ENCODE assay signal across 18 cellular contexts in the genomic region with DNA sequence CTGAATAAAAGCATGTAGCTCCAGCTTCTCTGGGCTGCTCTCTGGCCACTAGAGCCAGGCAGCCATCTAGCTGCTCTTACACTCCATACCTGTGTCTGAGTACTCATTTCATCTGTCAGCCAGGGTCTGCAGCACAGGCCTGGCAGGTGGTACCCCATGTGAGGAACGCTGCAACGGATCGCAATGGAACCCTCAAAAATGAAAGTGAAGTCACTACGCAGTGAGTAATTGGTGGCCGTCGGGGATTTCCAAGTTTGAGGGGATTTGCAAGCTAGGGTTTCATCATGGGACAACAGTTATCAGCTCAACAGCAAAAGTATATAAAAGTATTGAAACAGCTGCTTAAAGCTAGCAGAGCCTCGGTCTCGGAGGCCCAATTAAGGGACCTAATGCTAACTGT.
DNase-seq lines count a peak whose midpoint lies in the region; ATAC-seq and TF ChIP-seq lines count a peak whose summit lies in the region.
"Had no signal": no experiment of that assay in that cellular context is flagged by ENCODE, and none has a peak within 500 bp of the region (broad histone marks: within the 10 kb centered on the region; RNA-seq: fewer than 3 reads in every experiment).

No MANE protein-coding gene starts in this region.

- H3K9ac ChIP-seq in SK-N-SH: no peak overlapping the region
- H3K9ac ChIP-seq in KMS-11: peak overlapping the region; percentile 53

- ATAC-seq in SK-N-SH treated with all-trans-retinoic acid at 6 μM for 48 hours (no peak), HG03095 (IDR thresholded peaks at IDR 0.05; ENCODE audit: unreplicated experiment) (no peak)
- ATAC-seq: A549, HCT116 had no signal

- H2AFZ ChIP-seq in SK-N-SH (ENCODE audit: low read depth) (no peak overlapping the region), KMS-11 (ENCODE audit: low read depth) (peak overlapping the region; percentile 80), PC-9 (0 out of 2 replicates have a peak overlapping the region, but pooled peaks have one; percentile 53)

- intact Hi-C loops in PC-9 (cut with micrococcal nuclease; ENCODE audit: unreplicated experiment) (no loop called here), esophagus muscularis mucosa (cut with DNase I) (no loop called here), esophagus squamous epithelium (cut with DNase I) (no loop called here)

- H3K4me3 ChIP-seq in SK-N-SH (ENCODE audit: low read depth in 2 of 2, low read length in 1 of 2): no peak overlapping the region; a peak in 1 of 4 replicates
- no peak overlapping the region for H3K4me3 ChIP-seq in KMS-11 (IDR thresholded peaks at IDR 0.05; ENCODE audit: insufficient read depth, low read depth, low read length)
- peak overlapping the region; percentile 23; the same call in 1 of the 2 replicates for H3K4me3 ChIP-seq in PC-9
- H3K4me3 ChIP-seq in esophagus muscularis mucosa: no peak overlapping the region
- no peak overlapping the region for H3K4me3 ChIP-seq in esophagus squamous epithelium
- H3K4me3 ChIP-seq: A549 had no signal

- H3K27me3 ChIP-seq in SK-N-SH (ENCODE audit: insufficient read depth) (no peaks in the 10 kb centered on the region), KMS-11 (ENCODE audit: insufficient read depth, low read depth) (no peaks in the 10 kb centered on the region), PC-9 (ENCODE audit: insufficient read depth, low read depth) (peaks cover 9% of the 10 kb centered on the region), esophagus muscularis mucosa (no peaks in the 10 kb centered on the region), esophagus squamous epithelium (no peaks in the 10 kb centered on the region)

- H3K4me2 ChIP-seq in SK-N-SH (peak overlapping the region; percentile 24; the same call in 1 of the 2 replicates), KMS-11 (peak overlapping the region; percentile 68), PC-9 (peak overlapping the region; percentile 63)
- H3K4me2 ChIP-seq: A549 had no signal

- TF ChIP-seq EP300 in SK-N-SH (IDR thresholded peaks at IDR 0.05; ENCODE audit: borderline replicate concordance in 1 of 2, low read depth in 1 of 2, low read length in 1 of 2): no peak
- no peak for TF ChIP-seq EP300 in esophagus muscularis mucosa (IDR thresholded peaks at IDR 0.05)

- H3K27ac ChIP-seq in SK-N-SH (ENCODE audit: low read depth in 2 of 2, low read length in 1 of 2): no peak overlapping the region
- peak overlapping the region; percentile 87 for H3K27ac ChIP-seq in KMS-11
- no peak overlapping the region for H3K27ac ChIP-seq in PC-9
- no peak overlapping the region for H3K27ac ChIP-seq in esophagus muscularis mucosa (replicated peaks in 1 of 4)
- H3K27ac ChIP-seq in esophagus squamous epithelium: no peak overlapping the region
- no peak overlapping the region for H3K27ac ChIP-seq in caudate nucleus (ENCODE audit: low read depth, low read length)
- H3K27ac ChIP-seq: 22Rv1, A549, C4-2B had no signal

- H4K20me1 ChIP-seq in SK-N-SH (ENCODE audit: insufficient read depth) (no peaks in the 10 kb centered on the region), KMS-11 (ENCODE audit: insufficient read depth) (no peaks in the 10 kb centered on the region), PC-9 (ENCODE audit: insufficient read depth) (no peaks in the 10 kb centered on the region)

- H3K4me1 ChIP-seq in SK-N-SH (ENCODE audit: control insufficient read depth in 1 of 2, insufficient read depth in 2 of 2, low read depth in 1 of 2, low read length in 1 of 2) (no peaks in the 10 kb centered on the region), KMS-11 (ENCODE audit: low read depth, poor library complexity, severe bottlenecking) (peaks cover 18% of the 10 kb centered on the region), PC-9 (replicated peaks; ENCODE audit: insufficient read depth) (no peaks in the 10 kb centered on the region), esophagus muscularis mucosa (no peaks in the 10 kb centered on the region), esophagus squamous epithelium (no peaks in the 10 kb centered on the region)
- H3K4me1 ChIP-seq: A549 had no signal

- POLR2A ChIA-PET in SK-N-SH (lab: Yijun Ruan, JAX): no interaction called here
- POLR2A ChIA-PET in PC-9 (lab: Charles Lee; ENCODE audit: unreplicated experiment): no interaction called here

- H3K9me2 ChIP-seq in SK-N-SH (no peaks in the 10 kb centered on the region), PC-9 (ENCODE audit: insufficient read depth) (no peaks in the 10 kb centered on the region)

- CTCF ChIA-PET in SK-N-SH (lab: Yijun Ruan, JAX): interaction anchor here (0.8 to 0.9 kb wide), 2 partner anchors 51 to 52 kb away, joined by 3 read pairs; no protein-coding TSS in a partner anchor
- CTCF ChIA-PET in PC-9 (lab: Charles Lee): no interaction called here

- TF ChIP-seq POLR2A in esophagus muscularis mucosa (IDR thresholded peaks at IDR 0.05; ENCODE audit: low read depth) (no peak), esophagus squamous epithelium (IDR thresholded peaks at IDR 0.05) (no peak)

- no peaks in the 10 kb centered on the region for H3K79me2 ChIP-seq in SK-N-SH (ENCODE audit: insufficient read depth)
- no peaks in the 10 kb centered on the region for H3K79me2 ChIP-seq in KMS-11 (ENCODE audit: insufficient read depth, low read depth)
- no peaks in the 10 kb centered on the region for H3K79me2 ChIP-seq in PC-9 (ENCODE audit: low read depth)

- DNase-seq in SK-N-SH: no peak
- no peak for DNase-seq in PC-9
- DNase-seq in esophagus muscularis mucosa (ENCODE audit: extremely low spot score): peak; percentile 74
- no peak for DNase-seq in esophagus squamous epithelium (lab: John Stamatoyannopoulos, UW)
- DNase-seq in caudate nucleus (lab: John Stamatoyannopoulos, UW): no peak
- DNase-seq: AML-193; CD4-positive, alpha-beta memory T cell; DMS79 treated with DMSO at 0.1 percent for 48 hours; EL; GOT3; H7 had no signal

- WGBS in SK-N-SH (ENCODE audit: low lambda C conversion rate): 11% methylated on average over 8 of the region's 8 CpGs
- 90% methylated on average over 8 of the region's 8 CpGs for WGBS in esophagus muscularis mucosa
- 79 to 89% methylated on average over 7 to 8 of the region's 8 CpGs for WGBS in esophagus squamous epithelium, 2 donors

- TF ChIP-seq RAD21 in SK-N-SH (IDR thresholded peaks at IDR 0.05; ENCODE audit: low read length): no peak

- BruUV-seq in PC-9 (replicated peaks; lab: Mats Ljungman, UMichigan): no TSS peak

- H3K36me3 ChIP-seq in SK-N-SH (replicated peaks in 1 of 2; ENCODE audit: control insufficient read depth in 1 of 2, insufficient read depth in 2 of 2, low read length in 1 of 2) (no peaks in the 10 kb centered on the region), KMS-11 (ENCODE audit: insufficient read depth) (no peaks in the 10 kb centered on the region), PC-9 (ENCODE audit: low read depth) (no peaks in the 10 kb centered on the region), esophagus muscularis mucosa (no peaks in the 10 kb centered on the region), esophagus squamous epithelium (no peaks in the 10 kb centered on the region)

- H3F3A ChIP-seq in SK-N-SH (replicated peaks; ENCODE audit: insufficient read depth) (no peaks in the 10 kb centered on the region), PC-9 (ENCODE audit: insufficient read depth, low read depth) (no peaks in the 10 kb centered on the region)

- H3K9me3 ChIP-seq in SK-N-SH (no peaks in the 10 kb centered on the region), PC-9 (ENCODE audit: insufficient read depth, low read depth) (no peaks in the 10 kb centered on the region; the same call in 1 of the 2 replicates), esophagus muscularis mucosa (no peaks in the 10 kb centered on the region), esophagus squamous epithelium (peaks cover 0 to 3% (median 0%) of the 10 kb centered on the region in 3 donors)
- H3K9me3 ChIP-seq: A549 had no signal

- no peak for TF ChIP-seq CTCF in SK-N-SH (IDR thresholded peaks at IDR 0.05)
- TF ChIP-seq CTCF in KMS-11 (conservative IDR thresholded peaks at IDR 0.05; ENCODE audit: low read depth, low read length): no peak
- no peak for TF ChIP-seq CTCF in PC-9 (conservative IDR thresholded peaks at IDR 0.05)
- TF ChIP-seq CTCF in esophagus muscularis mucosa (IDR thresholded peaks at IDR 0.05): no peak
- TF ChIP-seq CTCF in esophagus squamous epithelium (IDR thresholded peaks at IDR 0.05): no peak

TF ChIP-seq in SK-N-SH, 30 proteins besides CTCF, POLR2A, EP300 and RAD21 (continues in another document):
- no peak for TF ChIP-seq NFIC (IDR thresholded peaks at IDR 0.05; ENCODE audit: borderline replicate concordance)

TF ChIP-seq in SK-N-SH treated with all-trans-retinoic acid at 6 μM for 48 hours, 23 proteins besides CTCF, POLR2A, EP300 and RAD21 (continues in another document):
- TF ChIP-seq BACH2 (CRISPR knock-in tag; IDR thresholded peaks at IDR 0.05; ENCODE audit: borderline replicate concordance) (no peak), PPARA (CRISPR knock-in tag; IDR thresholded peaks at IDR 0.05; ENCODE audit: borderline replicate concordance) (no peak), OSR1 (CRISPR knock-in tag; IDR thresholded peaks at IDR 0.05) (no peak), ZFP3 (CRISPR knock-in tag; IDR thresholded peaks at IDR 0.05) (no peak), RARB (CRISPR knock-in tag; IDR thresholded peaks at IDR 0.05) (no peak), ZNF565 (CRISPR knock-in tag; conservative IDR thresholded peaks at IDR 0.05; ENCODE audit: low read depth) (no peak), ZNF70 (CRISPR knock-in tag; IDR thresholded peaks at IDR 0.05) (no peak)
- TF ChIP-seq, protein P1, sequence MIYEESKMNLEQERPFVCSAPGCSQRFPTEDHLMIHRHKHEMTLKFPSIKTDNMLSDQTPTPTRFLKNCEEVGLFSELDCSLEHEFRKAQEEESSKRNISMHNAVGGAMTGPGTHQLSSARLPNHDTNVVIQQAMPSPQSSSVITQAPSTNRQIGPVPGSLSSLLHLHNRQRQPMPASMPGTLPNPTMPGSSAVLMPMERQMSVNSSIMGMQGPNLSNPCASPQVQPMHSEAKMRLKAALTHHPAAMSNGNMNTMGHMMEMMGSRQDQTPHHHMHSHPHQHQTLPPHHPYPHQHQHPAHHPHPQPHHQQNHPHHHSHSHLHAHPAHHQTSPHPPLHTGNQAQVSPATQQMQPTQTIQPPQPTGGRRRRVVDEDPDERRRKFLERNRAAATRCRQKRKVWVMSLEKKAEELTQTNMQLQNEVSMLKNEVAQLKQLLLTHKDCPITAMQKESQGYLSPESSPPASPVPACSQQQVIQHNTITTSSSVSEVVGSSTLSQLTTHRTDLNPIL (CRISPR knock-in tag; IDR thresholded peaks at IDR 0.05; ENCODE audit: low read depth): no peak
